In genomic region chr20:60298647-60299046, GRCh38 we compare ENCODE assay signal across 35 cellular contexts.
"Had no signal": no experiment of that assay in that cellular context is flagged by ENCODE, and none has a peak within 500 bp of the region (broad histone marks: within the 10 kb centered on the region; RNA-seq: fewer than 3 reads in every experiment).

No MANE protein-coding gene starts in this region.

- H3K4me1 ChIP-seq: adrenal gland, body of pancreas, breast epithelium had no signal

- DNase-seq: activated CD4-positive, alpha-beta memory T cell treated with anti-CD3 and anti-CD28 coated beads, Interleukin-2, amount 10 ng/mL, durations not matched to agents 7 days and 5 days; activated CD4-positive, alpha-beta T cell treated with anti-CD3 and anti-CD28 coated beads for 1 hour; activated CD4-positive, alpha-beta T cell treated with anti-CD3 and anti-CD28 coated beads for 36 hours; activated CD4-positive, alpha-beta T cell treated with anti-CD3 and anti-CD28 coated beads for 48 hours; activated CD4-positive, alpha-beta T cell treated with anti-CD3 and anti-CD28 coated beads, Interleukin-2, amount 10 ng/mL, durations not matched to agents 7 days and 5 days; activated CD4-positive, alpha-beta T cell treated with anti-CD3 and anti-CD28 coated beads, Interleukin-2, amount 50 U/mL, for 48 hours; activated CD4-positive, CD25-positive, alpha-beta regulatory T cell; activated CD8-positive, alpha-beta memory T cell treated with anti-CD3 and anti-CD28 coated beads for 24 hours; activated CD8-positive, alpha-beta memory T cell treated with anti-CD3 and anti-CD28 coated beads, Interleukin-2, amount 10 ng/mL, durations not matched to agents 7 days and 5 days; activated CD8-positive, alpha-beta T cell treated with anti-CD3 and anti-CD28 coated beads, Interleukin-2, amount 10 ng/mL, durations not matched to agents 7 days and 5 days; activated effector memory CD4-positive, alpha-beta T cell treated with anti-CD3 and anti-CD28 coated beads, Interleukin-2, amount 50 U/mL, for 16 hours; activated gamma-delta T cell treated with Interleukin-2 at 50 U/mL for 16 hours; activated naive CD4-positive, alpha-beta T cell; activated naive CD4-positive, alpha-beta T cell treated with anti-CD3 and anti-CD28 coated beads for 36 hours; activated naive CD4-positive, alpha-beta T cell treated with anti-CD3 and anti-CD28 coated beads, Interleukin-2, amount 50 U/mL, for 16 hours; activated naive CD8-positive, alpha-beta T cell treated with anti-CD3 and anti-CD28 coated beads for 36 hours; activated T-cell treated with anti-CD3 and anti-CD28 coated beads for 4 hours; activated T-cell treated with anti-CD3 and anti-CD28 coated beads, Interleukin-2, amount 50 U/mL, for 1 hour; activated T-cell treated with anti-CD3 and anti-CD28 coated beads, Interleukin-2, amount 50 U/mL, for 4 hours; activated T-cell treated with anti-CD3 and anti-CD28 coated beads, Interleukin-2, amount 50 U/mL, for 72 hours; adrenal gland; amniotic stem cell; aorta; body of pancreas; brain microvascular endothelial cell; caudate nucleus; cerebellar nuclear complex; T-helper 2 cell; T-helper 9 cell; WERI-Rb-1 had no signal

- ATAC-seq: activated CD4-positive, alpha-beta T cell treated with anti-CD3 and anti-CD28 coated beads for 36 hours; activated CD4-positive, CD25-positive, alpha-beta regulatory T cell treated with anti-CD3 and anti-CD28 coated beads, Interleukin-2, amount 50 U/mL, for 24 hours; activated CD8-positive, alpha-beta memory T cell treated with anti-CD3 and anti-CD28 coated beads, Interleukin-2, amount 10 ng/mL, durations not matched to agents 7 days and 5 days; activated CD8-positive, alpha-beta T cell treated with anti-CD3 and anti-CD28 coated beads, Interleukin-2, amount 10 ng/mL, durations not matched to agents 7 days and 5 days; activated naive CD4-positive, alpha-beta T cell treated with anti-CD3 and anti-CD28 coated beads, Interleukin-2, amount 50 U/mL, for 72 hours; activated T-cell treated with anti-CD3 and anti-CD28 coated beads, Interleukin-2, amount 50 U/mL, for 4 hours; activated T-cell treated with anti-CD3 and anti-CD28 coated beads, Interleukin-2, amount 50 U/mL, for 72 hours; activated T-helper 17 cell treated with anti-CD3 and anti-CD28 coated beads, Interleukin-2, amount 50 U/mL, for 72 hours; body of pancreas; WTC11 had no signal

- H3K27ac ChIP-seq: adrenal gland, body of pancreas, brain microvascular endothelial cell, breast epithelium, WERI-Rb-1 had no signal

- H3K4me3 ChIP-seq: adrenal gland, body of pancreas, breast epithelium had no signal

- H3K36me3 ChIP-seq: adrenal gland, brain microvascular endothelial cell, breast epithelium, WERI-Rb-1 had no signal

- H3K9me3 ChIP-seq: adrenal gland, body of pancreas, breast epithelium had no signal

- H3K27me3 ChIP-seq: adrenal gland, body of pancreas, brain microvascular endothelial cell, breast epithelium had no signal
